In the genomic region with DNA sequence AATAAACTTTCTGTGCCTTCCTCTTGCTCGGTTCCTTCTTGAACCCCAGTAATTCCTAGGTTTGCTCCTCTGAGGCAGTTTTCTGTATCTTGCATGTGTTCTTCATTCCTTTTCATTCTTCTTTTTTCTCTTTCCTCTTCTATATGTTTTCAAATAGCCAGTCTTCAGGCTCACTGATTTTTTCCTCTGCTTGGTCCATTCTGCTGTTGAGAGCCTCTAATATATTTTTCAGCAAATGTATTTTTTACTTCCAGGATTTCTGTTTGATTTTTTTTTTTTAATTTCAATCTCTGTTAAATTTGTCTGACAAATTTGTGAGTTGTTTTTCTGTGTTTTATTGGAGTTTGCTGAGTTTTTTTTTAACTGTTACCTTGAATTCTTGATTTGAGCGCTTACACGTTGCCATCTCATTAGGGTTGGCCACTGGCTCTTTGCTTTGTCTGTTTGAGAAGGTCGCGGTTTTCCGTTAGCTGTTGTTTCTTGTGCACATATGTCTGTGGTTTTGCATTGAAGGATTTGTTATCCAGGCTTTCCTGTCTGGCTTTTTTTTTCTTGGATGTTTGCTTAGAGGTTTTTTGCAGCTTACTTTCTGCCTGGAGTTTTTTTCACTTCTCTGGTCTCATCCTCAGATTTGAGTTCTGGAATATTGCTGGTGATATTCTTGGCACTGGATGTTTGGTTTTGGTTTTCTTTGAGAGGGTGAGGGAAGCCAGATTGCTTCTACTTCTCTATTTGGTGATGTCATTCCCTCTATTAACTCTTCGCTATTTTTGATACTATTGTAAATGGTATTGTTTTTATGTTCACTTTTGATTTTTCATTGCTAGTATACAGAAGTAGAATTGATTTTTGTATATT, we compare ENCODE assay signal across 31 cellular contexts. TPM values are rescaled to one million over a fixed set of nuclear protein-coding genes. Genes with fewer than 3 reads are reported as not detected.
"Had no signal": no experiment of that assay in that cellular context is flagged by ENCODE, and none has a peak within 500 bp of the region (broad histone marks: within the 10 kb centered on the region; RNA-seq: fewer than 3 reads in every experiment).

No MANE protein-coding gene starts in this region.

- ATAC-seq: activated naive CD4-positive, alpha-beta T cell treated with anti-CD3 and anti-CD28 coated beads, Interleukin-2, amount 50 U/mL, for 72 hours; activated T-cell treated with anti-CD3 and anti-CD28 coated beads, Interleukin-2, amount 50 U/mL, for 4 hours; activated T-helper 17 cell treated with anti-CD3 and anti-CD28 coated beads, Interleukin-2, amount 50 U/mL, for 72 hours; heart right ventricle; left lung; lower lobe of right lung; T-helper 17 cell had no signal

- H3K27ac ChIP-seq: adrenal gland, ascending aorta, breast epithelium, epithelial cell of prostate, esophagus squamous epithelium, heart right ventricle, left lung, lower lobe of right lung, parathyroid adenoma, right atrium auricular region, spleen, testis, transverse colon had no signal

- H3K27me3 ChIP-seq: adrenal gland, ascending aorta, breast epithelium, esophagus squamous epithelium, heart right ventricle, left lung, right atrium auricular region, spleen, testis, transverse colon had no signal

- H3K36me3 ChIP-seq: breast epithelium had no signal

- H3K9me3 ChIP-seq: testis had no signal

- H2AFZ ChIP-seq: parathyroid adenoma had no signal

- H3K4me3 ChIP-seq: adrenal gland, ascending aorta, breast epithelium, esophagus squamous epithelium, heart right ventricle, left lung, lower lobe of right lung, right atrium auricular region, spleen, testis, transverse colon had no signal

- H3K27ac Mint-ChIP-seq: activated CD4-positive, alpha-beta memory T cell treated with anti-CD3 and anti-CD28 coated beads, Interleukin-2, amount 10 ng/mL, durations not matched to agents 7 days and 5 days; activated CD4-positive, alpha-beta T cell treated with anti-CD3 and anti-CD28 coated beads, Interleukin-2, amount 10 ng/mL, durations not matched to agents 24 days and 14 days; activated naive CD4-positive, alpha-beta T cell treated with anti-CD3 and anti-CD28 coated beads, Interleukin-2, amount 50 U/mL, for 72 hours; activated T-helper 17 cell treated with anti-CD3 and anti-CD28 coated beads, Interleukin-2, amount 50 U/mL, for 72 hours; dendritic cell treated with granulocyte-macrophage colony-stimulating factor and Interleukin-4, amounts not matched to agents 40 ng/mL and 50 ng/mL, for 4 days; nephron; T-helper 17 cell had no signal

- H3K27me3 Mint-ChIP-seq: activated CD4-positive, alpha-beta memory T cell treated with anti-CD3 and anti-CD28 coated beads, Interleukin-2, amount 10 ng/mL, durations not matched to agents 7 days and 5 days; activated CD4-positive, alpha-beta T cell treated with anti-CD3 and anti-CD28 coated beads, Interleukin-2, amount 10 ng/mL, durations not matched to agents 24 days and 14 days; activated T-helper 17 cell treated with anti-CD3 and anti-CD28 coated beads, Interleukin-2, amount 50 U/mL, for 72 hours; dendritic cell treated with granulocyte-macrophage colony-stimulating factor and Interleukin-4, amounts not matched to agents 40 ng/mL and 50 ng/mL, for 4 days; T-helper 17 cell had no signal

- H3K4me1 ChIP-seq: adrenal gland, ascending aorta, breast epithelium, esophagus squamous epithelium, heart right ventricle, left lung, lower lobe of right lung, parathyroid adenoma, right atrium auricular region, spleen, testis, transverse colon had no signal

- H3K4me1 Mint-ChIP-seq: nephron had no signal

- H3K4me3 Mint-ChIP-seq: activated CD4-positive, alpha-beta memory T cell treated with anti-CD3 and anti-CD28 coated beads, Interleukin-2, amount 10 ng/mL, durations not matched to agents 7 days and 5 days; activated CD4-positive, alpha-beta T cell treated with anti-CD3 and anti-CD28 coated beads, Interleukin-2, amount 10 ng/mL, durations not matched to agents 24 days and 14 days; activated T-cell treated with anti-CD3 and anti-CD28 coated beads, Interleukin-2, amount 50 U/mL, for 4 hours; activated T-helper 17 cell treated with anti-CD3 and anti-CD28 coated beads, Interleukin-2, amount 50 U/mL, for 72 hours; dendritic cell treated with granulocyte-macrophage colony-stimulating factor and Interleukin-4, amounts not matched to agents 40 ng/mL and 50 ng/mL, for 4 days; nephron; T-helper 17 cell had no signal

- DNase-seq: activated CD4-positive, alpha-beta memory T cell treated with anti-CD3 and anti-CD28 coated beads, Interleukin-2, amount 10 ng/mL, durations not matched to agents 7 days and 5 days; activated CD4-positive, alpha-beta T cell treated with anti-CD3 and anti-CD28 coated beads, Interleukin-2, amount 10 ng/mL, durations not matched to agents 24 days and 14 days; activated CD4-positive, CD25-positive, alpha-beta regulatory T cell treated with anti-CD3 and anti-CD28 coated beads, Interleukin-2, amount 50 U/mL, for 72 hours; activated CD8-positive, alpha-beta memory T cell treated with anti-CD3 and anti-CD28 coated beads, Interleukin-2, amount 50 U/mL, for 48 hours; activated gamma-delta T cell treated with Interleukin-2 at 50 U/mL for 16 hours; activated T-cell treated with anti-CD3 and anti-CD28 coated beads, Interleukin-2, amount 50 U/mL, for 4 hours; adrenal gland; central memory CD4-positive, alpha-beta T cell; esophagus squamous epithelium; foreskin melanocyte; heart right ventricle; kidney glomerular epithelial cell; left lung; lower lobe of right lung; spleen; stimulated activated naive CD4-positive, alpha-beta T cell; T-helper 17 cell; T1000; testis; transverse colon had no signal

- H3K9ac ChIP-seq: parathyroid adenoma had no signal

RNA-seq across cellular contexts. Expression of a gene that starts 12.7 kb away (rescaled TPM):
- total RNA-seq: activated CD4-positive, alpha-beta memory T cell treated with anti-CD3 and anti-CD28 coated beads, Interleukin-2, amount 10 ng/mL, durations not matched to agents 7 days and 5 days; activated CD4-positive, alpha-beta T cell treated with anti-CD3 and anti-CD28 coated beads, Interleukin-2, amount 10 ng/mL, durations not matched to agents 24 days and 14 days; activated naive CD4-positive, alpha-beta T cell treated with anti-CD3 and anti-CD28 coated beads, Interleukin-2, amount 50 U/mL, for 72 hours; activated T-cell treated with anti-CD3 and anti-CD28 coated beads, Interleukin-2, amount 50 U/mL, for 4 hours; activated T-helper 17 cell treated with anti-CD3 and anti-CD28 coated beads, Interleukin-2, amount 50 U/mL, for 72 hours; ascending aorta; esophagus squamous epithelium; lower lobe of right lung; mucosa of gallbladder; pulmonary artery endothelial cell; right atrium auricular region; T-helper 17 cell; transverse colon had no signal
